In the genomic region with DNA sequence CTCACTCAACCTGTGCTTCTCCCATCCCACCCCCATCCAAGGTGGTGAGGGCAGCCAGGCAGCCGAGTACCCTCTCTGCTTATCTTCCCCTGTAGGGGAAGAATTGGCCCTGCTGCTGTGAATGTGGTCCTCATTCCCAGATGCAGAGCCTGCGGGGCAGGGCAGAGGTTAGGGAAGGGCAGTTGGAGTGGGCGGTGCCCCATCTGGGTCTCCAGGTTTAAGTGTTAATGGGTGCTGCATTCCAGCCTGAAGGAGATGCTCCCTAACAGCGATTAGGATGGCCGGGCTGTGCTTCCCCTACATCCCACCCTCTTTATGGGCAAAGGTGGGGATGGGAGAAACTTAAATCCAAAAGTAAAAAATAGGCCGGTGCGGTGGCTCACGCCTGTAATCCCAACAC, we compare ENCODE assay signal across 30 cellular contexts. TPM values are rescaled to one million over a fixed set of nuclear protein-coding genes. Genes with fewer than 3 reads are reported as not detected.
"Had no signal": no experiment of that assay in that cellular context is flagged by ENCODE, and none has a peak within 500 bp of the region (broad histone marks: within the 10 kb centered on the region; RNA-seq: fewer than 3 reads in every experiment).

No MANE protein-coding gene starts in this region.

- ATAC-seq: foreskin keratinocyte; gastroesophageal sphincter; heart left ventricle; left lobe of liver; naive thymus-derived CD4-positive, alpha-beta T cell; sciatic nerve; stimulated activated naive CD8-positive, alpha-beta T cell treated with anti-CD3 and anti-CD28 coated beads, Interleukin-15, amount 100 ng/mL, for 72 hours had no signal

- H3K27ac ChIP-seq: epithelial cell of prostate, esophagus muscularis mucosa, foreskin keratinocyte, gastroesophageal sphincter, heart left ventricle, hepatocyte, neural progenitor cell, prostate gland, right atrium auricular region, suprapubic skin had no signal

- H3K9ac ChIP-seq: neural progenitor cell had no signal

- H3K4me1 ChIP-seq: esophagus muscularis mucosa, gastroesophageal sphincter, heart left ventricle, neural progenitor cell, prostate gland, right atrium auricular region, suprapubic skin had no signal

- H3K4me3 ChIP-seq: esophagus muscularis mucosa, gastroesophageal sphincter, heart left ventricle, hepatocyte, neural progenitor cell, prostate gland, right atrium auricular region, smooth muscle cell, suprapubic skin had no signal

- H2AFZ ChIP-seq: hepatocyte, neural progenitor cell had no signal

- H3K4me2 ChIP-seq: hepatocyte, neural progenitor cell, smooth muscle cell had no signal

- H3K9me3 ChIP-seq: esophagus muscularis mucosa, gastroesophageal sphincter, heart left ventricle, prostate gland, right atrium auricular region, suprapubic skin had no signal

- H3K36me3 ChIP-seq: esophagus muscularis mucosa, gastroesophageal sphincter, heart left ventricle, neural progenitor cell, prostate gland, right atrium auricular region, suprapubic skin had no signal

- H3K27me3 ChIP-seq: hepatocyte, right atrium auricular region, suprapubic skin had no signal

- DNase-seq: cerebellar nuclear complex; cortex of kidney; foreskin keratinocyte; heart left ventricle; immature natural killer cell; mesenchymal stem cell; naive thymus-derived CD4-positive, alpha-beta T cell; nucleus accumbens; stimulated activated CD4-positive, alpha-beta T cell treated with anti-CD3 and anti-CD28 coated beads, Interleukin-12 subunit alpha, Interleukin-12 subunit beta, amount 100 ng/mL, for 4 hours; stimulated activated CD4-positive, alpha-beta T cell treated with anti-CD3 and anti-CD28 coated beads, Interleukin-1b, Interleukin-23, amount 100 ng/mL, for 48 hours; stimulated activated CD4-positive, alpha-beta T cell treated with anti-CD3 and anti-CD28 coated beads, Interleukin-4, amount 100 ng/mL, for 1 hour; stimulated activated CD8-positive, alpha-beta memory T cell treated with anti-CD3 and anti-CD28 coated beads, Interleukin-4, amount 100 ng/mL, for 48 hours; stimulated activated naive CD4-positive, alpha-beta T cell; stimulated activated naive CD8-positive, alpha-beta T cell treated with anti-CD3 and anti-CD28 coated beads, Interleukin-15, amount 100 ng/mL, for 72 hours; trophoblast cell had no signal

RNA-seq across cellular contexts. Expression of a gene that starts 12.1 kb away (rescaled TPM):
- polyA plus RNA-seq: fibroblast of lung; foreskin keratinocyte; heart left ventricle; hepatocyte; immature natural killer cell; keratinocyte; liver; naive thymus-derived CD4-positive, alpha-beta T cell; smooth muscle cell; urinary bladder had no signal
